8 cellular contexts compared by ENCODE assay signal in the genomic region with DNA sequence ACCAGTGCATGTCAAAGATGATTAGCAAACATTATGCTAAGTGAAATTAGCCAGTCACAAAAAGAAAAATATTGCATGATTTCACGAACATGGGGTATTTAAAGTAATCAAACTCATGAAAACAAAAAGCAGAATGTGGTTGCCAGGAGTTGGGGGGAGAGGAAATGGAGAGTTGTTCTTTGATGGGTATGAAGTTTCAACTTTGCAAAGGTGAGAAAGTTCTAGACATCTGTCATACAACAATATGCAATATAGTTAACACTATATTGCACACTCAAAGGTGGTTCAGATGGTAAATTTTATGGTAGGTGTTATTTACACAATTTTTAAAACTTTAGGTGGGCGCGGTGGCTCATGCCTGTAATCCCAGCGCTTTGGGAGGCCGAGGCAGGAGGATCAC. TPM values are rescaled to one million over a fixed set of nuclear protein-coding genes. Genes with fewer than 3 reads are reported as not detected.
"Had no signal": no experiment of that assay in that cellular context is flagged by ENCODE, and none has a peak within 500 bp of the region (broad histone marks: within the 10 kb centered on the region; RNA-seq: fewer than 3 reads in every experiment).

No MANE protein-coding gene starts in this region.

- H3K4me3 ChIP-seq: GM23248, HAP-1 had no signal

- H3K4me3 Mint-ChIP-seq: HFFc6 had no signal

- H3K27ac ChIP-seq: GM23248, HL-60 had no signal

- H3K27ac Mint-ChIP-seq: HFFc6 had no signal

- ATAC-seq: HCT116 had no signal

- H3K9me3 Mint-ChIP-seq: HFFc6 had no signal

- H3K9me3 ChIP-seq: HAP-1 had no signal

- DNase-seq: GM23248, GOT3, H7, HFFc6, IMR-90 had no signal

- H3K36me3 ChIP-seq: HAP-1 had no signal

RNA-seq across cellular contexts. Expression of gene GCNT2, which starts 13.4 kb away (rescaled TPM):
- total RNA-seq: GM23248 had no signal
- polyA plus RNA-seq: GM23248 had no signal
